8 cellular contexts compared by ENCODE assay signal in the genomic region with DNA sequence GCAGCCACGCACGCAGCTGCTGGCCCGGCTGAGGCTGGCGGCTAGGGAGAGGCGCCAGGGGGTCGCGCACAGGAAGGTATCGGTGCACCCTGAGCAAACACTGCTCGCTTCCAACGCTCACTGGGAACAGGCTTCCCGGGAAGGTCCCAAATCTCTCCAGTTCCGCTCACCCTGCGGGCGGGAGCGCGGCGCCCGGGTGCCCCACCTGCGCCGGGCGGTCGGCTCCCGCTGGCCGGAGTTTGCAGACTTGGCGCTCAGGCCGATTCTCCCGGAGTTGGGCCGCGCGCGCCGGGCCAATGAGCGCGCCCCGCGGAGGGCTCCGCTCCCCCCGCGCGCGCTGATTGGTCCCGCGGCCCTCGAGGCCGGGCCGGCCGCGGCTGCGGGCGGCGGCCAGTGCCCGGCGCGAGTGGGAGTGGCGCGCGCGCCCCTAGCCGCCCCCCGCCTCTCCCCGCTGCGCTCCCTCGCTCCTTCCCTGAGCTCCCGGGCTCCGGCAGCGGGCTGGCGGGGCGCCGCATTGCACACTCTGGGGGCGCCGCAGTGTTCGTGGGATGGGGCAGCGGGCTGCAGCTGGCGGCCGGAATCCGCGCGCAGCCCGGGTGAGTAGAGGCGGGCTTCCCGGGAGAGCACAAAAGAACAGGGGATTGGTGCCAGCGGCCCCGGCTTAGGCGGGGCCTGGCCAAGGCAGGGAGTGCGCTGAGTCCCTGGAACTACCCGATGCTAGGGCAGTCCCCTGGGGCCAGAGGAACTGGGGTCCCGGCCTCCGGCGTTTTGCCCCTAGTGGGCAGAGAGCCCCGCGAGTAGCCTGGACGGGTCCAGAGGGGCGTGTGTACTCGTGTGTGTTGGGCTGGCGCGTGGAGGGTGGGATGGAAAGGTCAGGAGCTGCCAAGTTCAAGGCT. TPM values are rescaled to one million over a fixed set of nuclear protein-coding genes. Genes with fewer than 3 reads are reported as not detected.
DNase-seq lines count a peak whose midpoint lies in the region; ATAC-seq and TF ChIP-seq lines count a peak whose summit lies in the region.

A gene with protein sequence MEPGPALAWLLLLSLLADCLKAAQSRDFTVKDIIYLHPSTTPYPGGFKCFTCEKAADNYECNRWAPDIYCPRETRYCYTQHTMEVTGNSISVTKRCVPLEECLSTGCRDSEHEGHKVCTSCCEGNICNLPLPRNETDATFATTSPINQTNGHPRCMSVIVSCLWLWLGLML (plus strand): TSS at position 461 of the 896 bp plus-strand sequence. CDS start 107,122 bp downstream, outside the sequence.

- ATAC-seq in esophagus mucosa, result peak; percentile 81
- ATAC-seq in mucosa of descending colon, result peak; percentile 96
- no peak for ATAC-seq in HG02840 (IDR thresholded peaks at IDR 0.05; ENCODE audit: low FRiP score, unreplicated experiment)

- no peaks in the 10 kb centered on the region for H4K20me1 ChIP-seq in GM23248 (ENCODE audit: insufficient read depth)

- H3K79me2 ChIP-seq in GM23248 (ENCODE audit: insufficient read depth), result no peaks in the 10 kb centered on the region

- no peaks in the 10 kb centered on the region for H3K9me2 ChIP-seq in GM23248 (ENCODE audit: insufficient read depth)

- H3K36me3 Mint-ChIP-seq in type B pancreatic cell, result peaks cover 7% of the 10 kb centered on the region

- peak within 1 kb of the TSS; percentile 72 for H3K27ac Mint-ChIP-seq in type B pancreatic cell

- TF ChIP-seq CTCF in mucosa of descending colon (IDR thresholded peaks at IDR 0.05) (no peak), type B pancreatic cell (conservative IDR thresholded peaks at IDR 0.05) (peak; percentile 45)

- H3K9me3 Mint-ChIP-seq in type B pancreatic cell, result no peaks in the 10 kb centered on the region

- 0 to 2% methylated on average over 52 to 73 of the region's 96 CpGs for WGBS in GM23248 (ENCODE audit: low coverage in 1 of 2, low lambda C conversion rate in 2 of 2, missing lambda C conversion rate in 2 of 2), 2 experiments

- DNase-seq in G401 (ENCODE audit: low spot score) (peak; percentile 50), GM23248 (peak; percentile 90), KBM-7 (peak; percentile 50), SK-N-MC (ENCODE audit: low read depth, low spot score) (no peak), mucosa of descending colon (peak; percentile 74 to 83 (median 77)), type B pancreatic cell (ENCODE audit: extremely low spot score, unreplicated experiment) (peak; percentile 77)

- peaks cover 9% of the 10 kb centered on the region; the same call in 1 of the 2 replicates for H3K27me3 ChIP-seq in GM23248 (replicated peaks; ENCODE audit: insufficient read depth)

- no peaks in the 10 kb centered on the region for H3K9me3 ChIP-seq in GM23248 (ENCODE audit: low read depth)
- no peaks in the 10 kb centered on the region for H3K9me3 ChIP-seq in SK-N-MC (ENCODE audit: low read depth, low read length)
- no peaks in the 10 kb centered on the region for H3K9me3 ChIP-seq in mucosa of descending colon

- in situ Hi-C loops in G401 (cut with HindIII; ENCODE audit: low sequenced_read_pairs) (no loop called here), GM23248 (cut with MboI) (loop anchor here (25.0 kb wide), 1 partner anchor 232 kb away; no protein-coding TSS in a partner anchor), KBM-7 (cut with MboI; ENCODE audit: low pct_unique_long_range_greater_than_20kb, low sequenced_read_pairs) (no loop called here)

- peak within 1 kb of the TSS; percentile 90 for H3K4me2 ChIP-seq in GM23248 (ENCODE audit: unreplicated experiment)

- H3K36me3 ChIP-seq in GM23248 (ENCODE audit: low read depth) (no peaks in the 10 kb centered on the region), SK-N-MC (ENCODE audit: insufficient read depth, low read length) (no peaks in the 10 kb centered on the region), mucosa of descending colon (ENCODE audit: low read depth) (no peaks in the 10 kb centered on the region)

- H3K27ac ChIP-seq in GM23248 (no peak within 1 kb of the TSS), SK-N-MC (no peak within 1 kb of the TSS)

- peaks cover 7% of the 10 kb centered on the region for H3K27me3 Mint-ChIP-seq in type B pancreatic cell

- peak within 1 kb of the TSS; percentile 95 for H3K4me3 Mint-ChIP-seq in type B pancreatic cell

- H3K4me1 ChIP-seq in GM23248 (ENCODE audit: insufficient read depth), result no peaks in the 10 kb centered on the region
- H3K4me1 ChIP-seq in mucosa of descending colon (ENCODE audit: low read depth), result no peaks in the 10 kb centered on the region

- H3K9ac ChIP-seq in GM23248 (peak within 1 kb of the TSS; percentile 55), SK-N-MC (ENCODE audit: insufficient read length) (no peak within 1 kb of the TSS)

- H3K4me3 ChIP-seq in GM23248, result peak within 1 kb of the TSS; percentile 77
- H3K4me3 ChIP-seq in SK-N-MC, result peak within 1 kb of the TSS; percentile 81
- peak within 1 kb of the TSS; percentile 30 for H3K4me3 ChIP-seq in mucosa of descending colon

- intact Hi-C loops in mucosa of descending colon (cut with DNase I, micrococcal nuclease), result no loop called here

- peaks cover 15% of the 10 kb centered on the region for H3K4me1 Mint-ChIP-seq in type B pancreatic cell (ENCODE audit: unreplicated experiment)

- peak within 1 kb of the TSS; percentile 90 for H2AFZ ChIP-seq in GM23248

- H3F3A ChIP-seq in GM23248 (ENCODE audit: insufficient read depth), result no peaks in the 10 kb centered on the region

RNA-seq across cellular contexts. Expression of the gene that starts here (rescaled TPM):
- 10.7 and 13.4 TPM in 2 replicates for total RNA-seq in G401 (2014; rRNA removed; shearing (Covaris generic))
- total RNA-seq in GM23248 (2014; rRNA removed; shearing (Covaris generic)), result 3.9 TPM in 2 replicates
- 2.3 and 2.6 TPM in 2 replicates for polyA plus RNA-seq in GM23248 (2016; fragmentation: Nextera tagmentation; extraction: Ambion mirVana)
- total RNA-seq in esophagus mucosa, result 0.96 TPM
- 1 to 10 TPM; 2.0 to 2.4 (median 2.2) TPM for total RNA-seq in mucosa of descending colon
- total RNA-seq in type B pancreatic cell (ENCODE audit: low replicate concordance), result 11.7 and 16.4 TPM in 2 replicates

Comparison
In these comparisons a context has a peak if more than half of its experiments do, and no peak if none do; other contexts are left out.
1. Peak in ATAC-seq in esophagus mucosa; RNA of the gene not detected or under 1 TPM.
2. H3K4me3 ChIP-seq: peak in every context shown above with its lines; median percentile 81 in SK-N-MC; 77 in GM23248; 30 in mucosa of descending colon.